In genomic region chr4:125353131-125353530, GRCh38 we compare ENCODE assay signal across 1 cellular context.
TF ChIP-seq lines count a peak whose summit lies in the region.

No MANE protein-coding gene starts in this region.

TF ChIP-seq in SK-N-SH, 30 proteins besides CTCF, POLR2A, EP300 and RAD21 (continued from another document):
- no peak for TF ChIP-seq USF1 (IDR thresholded peaks at IDR 0.05; ENCODE audit: borderline replicate concordance, low read depth)
